In the genomic region with DNA sequence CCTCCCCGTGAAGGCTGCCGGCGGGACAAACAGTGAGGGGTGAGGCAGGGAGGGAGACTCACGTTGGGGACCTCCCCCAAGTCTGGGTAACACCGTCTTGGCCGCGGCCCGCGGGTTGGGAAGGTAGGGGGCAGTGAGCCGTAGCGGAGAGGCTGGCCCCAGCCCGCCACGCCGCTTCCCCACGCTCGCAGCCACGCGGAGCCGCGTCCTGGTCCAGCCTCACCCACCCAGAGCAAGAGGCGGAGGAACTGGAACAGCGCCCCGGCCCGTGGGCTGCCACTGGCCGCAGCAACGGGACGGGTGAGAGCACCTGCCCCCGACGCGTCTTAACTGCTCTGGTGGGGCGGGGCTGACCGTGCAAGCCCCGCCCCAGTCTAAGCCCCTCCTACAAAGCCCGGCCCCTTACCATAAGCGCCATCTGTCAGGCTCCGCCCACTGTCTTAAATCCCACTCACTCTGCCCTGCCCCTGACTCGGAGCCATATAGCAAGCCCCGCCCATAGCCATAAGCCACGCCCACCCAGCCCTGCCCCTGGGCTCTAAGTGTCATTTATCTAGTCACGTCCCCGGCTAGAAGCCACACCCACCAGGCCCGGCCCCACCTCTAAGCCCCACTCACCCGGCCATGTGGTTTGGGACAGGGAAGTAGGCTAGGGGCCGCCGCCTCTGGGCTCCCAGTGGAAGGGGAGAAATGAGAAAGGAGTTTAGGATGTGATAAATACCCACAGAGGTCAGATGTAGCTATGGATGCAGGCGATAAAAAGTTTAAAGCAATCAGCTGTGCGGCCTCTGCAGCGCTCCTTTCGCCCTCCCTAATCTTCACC, we compare ENCODE assay signal across 8 cellular contexts. TPM values are rescaled to one million over a fixed set of nuclear protein-coding genes. Genes with fewer than 3 reads are reported as not detected.
A peak's percentile ranks its signal among the peaks of the same experiment; 100 is the strongest.
DNase-seq lines count a peak whose midpoint lies in the region; ATAC-seq and TF ChIP-seq lines count a peak whose summit lies in the region.

No MANE protein-coding gene starts in this region.

- CTCF ChIA-PET in CD8-positive, alpha-beta T cell (lab: Charles Lee) = no interaction called here
- CTCF ChIA-PET in PC-9 (lab: Charles Lee) = no interaction called here

- intact Hi-C loops in CD8-positive, alpha-beta T cell (cut with DNase I, micrococcal nuclease) = no loop called here
- intact Hi-C loops in PC-9 (cut with micrococcal nuclease; ENCODE audit: unreplicated experiment) = no loop called here
- intact Hi-C loops in activated T-helper 1 cell treated with anti-CD3 and anti-CD28 coated beads, Interleukin-12 subunit alpha, Interleukin-12 subunit beta, Interleukin-2, Interleukin-4 antibody, amounts not matched to agents 30 ng/mL and 10 ng/mL and 1 ng/mL, durations not matched to agents 14 hours and 24 hours and 36 hours (cut with micrococcal nuclease) = loop anchor here (1.0 to 5.0 kb wide), 5 partner anchors 45 to 221 kb away; partner anchors contain the start of genes ELAVL1, SNAPC2 and TIMM44

- POLR2A ChIA-PET in CD8-positive, alpha-beta T cell (lab: Charles Lee) = no interaction called here
- POLR2A ChIA-PET in PC-9 (lab: Charles Lee; ENCODE audit: unreplicated experiment) = interaction anchor here (0.6 kb wide), 2 partner anchors 20 to 183 kb away, joined by 3 to 10 read pairs; no protein-coding TSS in a partner anchor

- peaks cover 16% of the 10 kb centered on the region for H3K4me1 ChIP-seq in CD8-positive, alpha-beta T cell (ENCODE audit: insufficient read depth, low read length)
- H3K4me1 ChIP-seq in HUES48 (ENCODE audit: control insufficient read depth, insufficient read depth, low read length) = peaks cover 7% of the 10 kb centered on the region; the same call in 1 of the 2 replicates
- H3K4me1 ChIP-seq in PC-9 (replicated peaks; ENCODE audit: insufficient read depth) = no peaks in the 10 kb centered on the region

- no peaks in the 10 kb centered on the region for H3K27me3 ChIP-seq in CD8-positive, alpha-beta T cell (ENCODE audit: insufficient read depth, low read length)
- H3K27me3 ChIP-seq in HUES48 (ENCODE audit: control insufficient read depth, insufficient read depth, low read length) (peaks cover 13% of the 10 kb centered on the region), PC-9 (ENCODE audit: insufficient read depth, low read depth) (peaks cover 10% of the 10 kb centered on the region)

- H3K27ac ChIP-seq in CD8-positive, alpha-beta T cell (ENCODE audit: low read depth, low read length) = no peak overlapping the region
- H3K27ac ChIP-seq in HUES48 (ENCODE audit: low read depth, low read length) (no peak overlapping the region), PC-9 (no peak overlapping the region)

- peak; percentile 62 to 87 (median 79) for DNase-seq in CD8-positive, alpha-beta T cell
- peak; percentile 59 to 76 for DNase-seq in PC-9
- DNase-seq in activated T-helper 1 cell treated with anti-CD3 and anti-CD28 coated beads, Interleukin-12 subunit alpha, Interleukin-12 subunit beta, Interleukin-2, Interleukin-4 antibody, amounts not matched to agents 30 ng/mL and 10 ng/mL and 1 ng/mL, durations not matched to agents 14 hours and 24 hours and 36 hours (ENCODE audit: low spot score) = peak; percentile 73
- peak; percentile 72 for DNase-seq in fibroblast of the conjunctiva (ENCODE audit: low read depth)
- peak; percentile 97 for DNase-seq in stimulated activated naive CD8-positive, alpha-beta T cell treated with anti-CD3 and anti-CD28 coated beads, Interleukin-15, Interleukin-2, amounts not matched to agents 100 U/mL and 50 U/mL, for 24 hours

- peaks cover 4% of the 10 kb centered on the region for H3K27me3 Mint-ChIP-seq in CD8-positive, alpha-beta T cell (ENCODE audit: low read depth)
- peaks cover 13% of the 10 kb centered on the region for H3K27me3 Mint-ChIP-seq in activated T-helper 1 cell treated with anti-CD3 and anti-CD28 coated beads, Interleukin-12 subunit alpha, Interleukin-12 subunit beta, Interleukin-2, Interleukin-4 antibody, amounts not matched to agents 30 ng/mL and 10 ng/mL and 1 ng/mL, durations not matched to agents 14 hours and 24 hours and 36 hours (ENCODE audit: insufficient read depth)
- H3K27me3 Mint-ChIP-seq in nephron (ENCODE audit: low read depth) = peaks cover 11% of the 10 kb centered on the region

- peak overlapping the region; percentile 76 for H3K4me3 Mint-ChIP-seq in CD8-positive, alpha-beta T cell
- H3K4me3 Mint-ChIP-seq in activated T-helper 1 cell treated with anti-CD3 and anti-CD28 coated beads, Interleukin-12 subunit alpha, Interleukin-12 subunit beta, Interleukin-2, Interleukin-4 antibody, amounts not matched to agents 30 ng/mL and 10 ng/mL and 1 ng/mL, durations not matched to agents 14 hours and 24 hours and 36 hours = peak overlapping the region; percentile 49
- peak overlapping the region; percentile 51 to 70 (median 59) for H3K4me3 Mint-ChIP-seq in nephron

- H3K9me3 ChIP-seq in CD8-positive, alpha-beta T cell (ENCODE audit: low read length) = no peaks in the 10 kb centered on the region
- H3K9me3 ChIP-seq in HUES48 (ENCODE audit: control insufficient read depth, insufficient read depth, low read length) (no peaks in the 10 kb centered on the region), PC-9 (ENCODE audit: insufficient read depth, low read depth) (no peaks in the 10 kb centered on the region)

- peak; percentile 99 for ATAC-seq in CD8-positive, alpha-beta T cell
- ATAC-seq in GM21360 (IDR thresholded peaks at IDR 0.05; ENCODE audit: unreplicated experiment) = peak; percentile 81
- ATAC-seq in stimulated activated naive CD8-positive, alpha-beta T cell treated with anti-CD3 and anti-CD28 coated beads, Interleukin-15, Interleukin-2, amounts not matched to agents 100 U/mL and 50 U/mL, for 24 hours = peak; percentile 97

- peak overlapping the region; percentile 38 for H3K4me3 ChIP-seq in CD8-positive, alpha-beta T cell (ENCODE audit: low read depth, low read length)
- H3K4me3 ChIP-seq in HUES48 (ENCODE audit: low read depth, low read length) (peak overlapping the region; percentile 72), PC-9 (no peak overlapping the region)

- no peak overlapping the region for H2AFZ ChIP-seq in PC-9

- H3K4me2 ChIP-seq in PC-9 = no peak overlapping the region; the same call in 1 of the 2 replicates

- no peak overlapping the region for H3K27ac Mint-ChIP-seq in CD8-positive, alpha-beta T cell
- peak overlapping the region; percentile 52 for H3K27ac Mint-ChIP-seq in activated T-helper 1 cell treated with anti-CD3 and anti-CD28 coated beads, Interleukin-12 subunit alpha, Interleukin-12 subunit beta, Interleukin-2, Interleukin-4 antibody, amounts not matched to agents 30 ng/mL and 10 ng/mL and 1 ng/mL, durations not matched to agents 14 hours and 24 hours and 36 hours
- peak overlapping the region in 1 of 3 experiments; percentile 22 for H3K27ac Mint-ChIP-seq in nephron

- H3K79me2 ChIP-seq in PC-9 (ENCODE audit: low read depth) = no peaks in the 10 kb centered on the region

- H3K9me3 Mint-ChIP-seq in CD8-positive, alpha-beta T cell = no peaks in the 10 kb centered on the region
- no peaks in the 10 kb centered on the region for H3K9me3 Mint-ChIP-seq in activated T-helper 1 cell treated with anti-CD3 and anti-CD28 coated beads, Interleukin-12 subunit alpha, Interleukin-12 subunit beta, Interleukin-2, Interleukin-4 antibody, amounts not matched to agents 30 ng/mL and 10 ng/mL and 1 ng/mL, durations not matched to agents 14 hours and 24 hours and 36 hours
- H3K9me3 Mint-ChIP-seq in nephron = no peaks in the 10 kb centered on the region

- no peaks in the 10 kb centered on the region for H4K20me1 ChIP-seq in PC-9 (ENCODE audit: insufficient read depth)

- H3K4me1 Mint-ChIP-seq in CD8-positive, alpha-beta T cell (ENCODE audit: low read depth) = peaks cover 14% of the 10 kb centered on the region
- peaks cover 27% of the 10 kb centered on the region for H3K4me1 Mint-ChIP-seq in activated T-helper 1 cell treated with anti-CD3 and anti-CD28 coated beads, Interleukin-12 subunit alpha, Interleukin-12 subunit beta, Interleukin-2, Interleukin-4 antibody, amounts not matched to agents 30 ng/mL and 10 ng/mL and 1 ng/mL, durations not matched to agents 14 hours and 24 hours and 36 hours (ENCODE audit: low read depth)
- H3K4me1 Mint-ChIP-seq in nephron = no peaks in the 10 kb centered on the region

- TF ChIP-seq CTCF in CD8-positive, alpha-beta T cell (IDR thresholded peaks at IDR 0.05) = no peak
- TF ChIP-seq CTCF in PC-9 (conservative IDR thresholded peaks at IDR 0.05) = no peak
- TF ChIP-seq CTCF in nephron (IDR thresholded peaks at IDR 0.05; ENCODE audit: unreplicated experiment in 3 of 3) = no peak

- BruUV-seq in PC-9 (replicated peaks; lab: Mats Ljungman, UMichigan) = no TSS peak

- no peaks in the 10 kb centered on the region for H3K36me3 ChIP-seq in CD8-positive, alpha-beta T cell (ENCODE audit: insufficient read depth, low read length)
- H3K36me3 ChIP-seq in HUES48 (ENCODE audit: control insufficient read depth, insufficient read depth, low read length) = no peaks in the 10 kb centered on the region
- no peaks in the 10 kb centered on the region for H3K36me3 ChIP-seq in PC-9 (ENCODE audit: low read depth)

- H3K9ac ChIP-seq in HUES48 (ENCODE audit: low read depth, low read length) = peak overlapping the region; percentile 20; the same call in 1 of the 2 replicates

- peaks cover 4% of the 10 kb centered on the region; the same call in 1 of the 2 replicates for H3F3A ChIP-seq in PC-9 (ENCODE audit: insufficient read depth, low read depth)

- no peaks in the 10 kb centered on the region for H3K36me3 Mint-ChIP-seq in CD8-positive, alpha-beta T cell
- H3K36me3 Mint-ChIP-seq in activated T-helper 1 cell treated with anti-CD3 and anti-CD28 coated beads, Interleukin-12 subunit alpha, Interleukin-12 subunit beta, Interleukin-2, Interleukin-4 antibody, amounts not matched to agents 30 ng/mL and 10 ng/mL and 1 ng/mL, durations not matched to agents 14 hours and 24 hours and 36 hours (ENCODE audit: low read depth) = no peaks in the 10 kb centered on the region
- H3K36me3 Mint-ChIP-seq in nephron (ENCODE audit: low read depth) = no peaks in the 10 kb centered on the region

- no peaks in the 10 kb centered on the region for H3K9me2 ChIP-seq in PC-9 (ENCODE audit: insufficient read depth)

RNA-seq across cellular contexts. Expression of gene CCL25, which starts 2.1 kb away (rescaled TPM):
- not detected for total RNA-seq in CD8-positive, alpha-beta T cell
- total RNA-seq in PC-9 (2021) = not detected in 2 replicates
- not detected in 2 replicates for total RNA-seq in activated T-helper 1 cell treated with anti-CD3 and anti-CD28 coated beads, Interleukin-12 subunit alpha, Interleukin-12 subunit beta, Interleukin-2, Interleukin-4 antibody, amounts not matched to agents 30 ng/mL and 10 ng/mL and 1 ng/mL, durations not matched to agents 14 hours and 24 hours and 36 hours

RNA-seq across cellular contexts. Expression of gene ELAVL1, which starts 45.0 kb away (rescaled TPM):
- total RNA-seq in CD8-positive, alpha-beta T cell = 10 to 100 TPM; 19.9 to 23.5 TPM
- total RNA-seq in PC-9 (2021) = 101 and 108 TPM in 2 replicates
- 182 and 186 TPM in 2 replicates for total RNA-seq in activated T-helper 1 cell treated with anti-CD3 and anti-CD28 coated beads, Interleukin-12 subunit alpha, Interleukin-12 subunit beta, Interleukin-2, Interleukin-4 antibody, amounts not matched to agents 30 ng/mL and 10 ng/mL and 1 ng/mL, durations not matched to agents 14 hours and 24 hours and 36 hours
